In genomic region chr18:48109961-48110493, GRCh38 we compare ENCODE assay signal across 26 cellular contexts.
"Had no signal": no experiment of that assay in that cellular context is flagged by ENCODE, and none has a peak within 500 bp of the region (broad histone marks: within the 10 kb centered on the region; RNA-seq: fewer than 3 reads in every experiment).

No MANE protein-coding gene starts in this region.

- ATAC-seq: effector memory CD8-positive, alpha-beta T cell; gastroesophageal sphincter; left cardiac atrium; left ventricle myocardium superior; naive thymus-derived CD8-positive, alpha-beta T cell; sciatic nerve; stimulated activated memory B cell treated with anti-CD40 and anti-IgM and Interleukin-4, amounts not matched to agents 10 μg/mL and 1 μg/mL and 100 μg/mL, for 72 hours; stimulated activated naive CD8-positive, alpha-beta T cell treated with anti-CD3 and anti-CD28 coated beads, Interleukin-15, amount 100 ng/mL, for 72 hours had no signal

- H3K4me3 ChIP-seq: esophagus squamous epithelium, gastroesophageal sphincter, lung, prostate gland, spleen, testis, tibial nerve had no signal

- FAIRE-seq: colon, kidney had no signal

- H3K9me3 Mint-ChIP-seq: dendritic cell treated with granulocyte-macrophage colony-stimulating factor and Interleukin-4, amounts not matched to agents 40 ng/mL and 50 ng/mL, for 4 days; effector memory CD8-positive, alpha-beta T cell; naive thymus-derived CD8-positive, alpha-beta T cell; stimulated activated memory B cell treated with anti-CD40 and anti-IgM and Interleukin-4, amounts not matched to agents 10 μg/mL and 1 μg/mL and 100 μg/mL, for 72 hours; stimulated activated naive CD8-positive, alpha-beta T cell treated with anti-CD3 and anti-CD28 coated beads, Interleukin-15, amount 100 ng/mL, for 72 hours had no signal

- H2AFZ ChIP-seq: parathyroid adenoma had no signal

- H3K27ac ChIP-seq: epithelial cell of prostate, esophagus squamous epithelium, gastroesophageal sphincter, parathyroid adenoma, prostate gland, spleen, testis, tibial nerve had no signal

- H3K27me3 ChIP-seq: esophagus squamous epithelium, gastroesophageal sphincter, testis, tibial nerve had no signal

- H3K4me1 Mint-ChIP-seq: naive thymus-derived CD8-positive, alpha-beta T cell; stimulated activated memory B cell treated with anti-CD40 and anti-IgM and Interleukin-4, amounts not matched to agents 10 μg/mL and 1 μg/mL and 100 μg/mL, for 72 hours; stimulated activated naive CD8-positive, alpha-beta T cell treated with anti-CD3 and anti-CD28 coated beads, Interleukin-15, amount 100 ng/mL, for 72 hours had no signal

- H3K36me3 Mint-ChIP-seq: naive thymus-derived CD8-positive, alpha-beta T cell; stimulated activated memory B cell treated with anti-CD40 and anti-IgM and Interleukin-4, amounts not matched to agents 10 μg/mL and 1 μg/mL and 100 μg/mL, for 72 hours had no signal

- DNase-seq: cerebellar nuclear complex; effector memory CD8-positive, alpha-beta T cell; esophagus squamous epithelium; foreskin fibroblast; glutamatergic neuron; kidney; left cardiac atrium; left ventricle myocardium superior; mesendoderm; naive thymus-derived CD8-positive, alpha-beta T cell; spleen; stimulated activated CD4-positive, alpha-beta T cell treated with anti-CD3 and anti-CD28 coated beads, Interleukin-15, amount 100 ng/mL, for 24 hours; stimulated activated CD4-positive, alpha-beta T cell treated with anti-CD3 and anti-CD28 coated beads, Interleukin-1b, Interleukin-23, amount 100 ng/mL, for 48 hours; stimulated activated CD4-positive, alpha-beta T cell treated with anti-CD3 and anti-CD28 coated beads, Interleukin-4, amount 100 ng/mL, for 24 hours; stimulated activated naive CD8-positive, alpha-beta T cell treated with anti-CD3 and anti-CD28 coated beads, Interleukin-15, amount 100 ng/mL, for 72 hours; testis had no signal

- H3K27ac Mint-ChIP-seq: dendritic cell treated with granulocyte-macrophage colony-stimulating factor and Interleukin-4, amounts not matched to agents 40 ng/mL and 50 ng/mL, for 4 days; effector memory CD8-positive, alpha-beta T cell; naive thymus-derived CD8-positive, alpha-beta T cell; stimulated activated memory B cell treated with anti-CD40 and anti-IgM and Interleukin-4, amounts not matched to agents 10 μg/mL and 1 μg/mL and 100 μg/mL, for 72 hours; stimulated activated naive CD8-positive, alpha-beta T cell treated with anti-CD3 and anti-CD28 coated beads, Interleukin-15, amount 100 ng/mL, for 72 hours had no signal

- H3K9me3 ChIP-seq: esophagus squamous epithelium, gastroesophageal sphincter, prostate gland, spleen, testis, tibial nerve had no signal

- H3K36me3 ChIP-seq: gastroesophageal sphincter, prostate gland, spleen, tibial nerve had no signal

- H3K9ac ChIP-seq: parathyroid adenoma had no signal

- H3K79me2 ChIP-seq: parathyroid adenoma had no signal

- H3K4me3 Mint-ChIP-seq: dendritic cell treated with granulocyte-macrophage colony-stimulating factor and Interleukin-4, amounts not matched to agents 40 ng/mL and 50 ng/mL, for 4 days; effector memory CD8-positive, alpha-beta T cell; naive thymus-derived CD8-positive, alpha-beta T cell; stimulated activated memory B cell treated with anti-CD40 and anti-IgM and Interleukin-4, amounts not matched to agents 10 μg/mL and 1 μg/mL and 100 μg/mL, for 72 hours; stimulated activated naive CD8-positive, alpha-beta T cell treated with anti-CD3 and anti-CD28 coated beads, Interleukin-15, amount 100 ng/mL, for 72 hours had no signal

- H3K4me1 ChIP-seq: gastroesophageal sphincter, prostate gland, testis had no signal
